9 cellular contexts compared by ENCODE assay signal in genomic region chr4:47510036-47510435, GRCh38. TPM values are rescaled to one million over a fixed set of nuclear protein-coding genes. Genes with fewer than 3 reads are reported as not detected.
DNase-seq lines count a peak whose midpoint lies in the region; ATAC-seq, FAIRE-seq and TF ChIP-seq lines count a peak whose summit lies in the region.
"Had no signal": no experiment of that assay in that cellular context is flagged by ENCODE, and none has a peak within 500 bp of the region (broad histone marks: within the 10 kb centered on the region; RNA-seq: fewer than 3 reads in every experiment).

No MANE protein-coding gene starts in this region.

- intact Hi-C loops in uterus (cut with DNase I; ENCODE audit: low total_unique reads) = no loop called here

- no peak overlapping the region for H3K4me3 ChIP-seq in keratinocyte (ENCODE audit: control insufficient read depth in 2 of 3, extremely low read depth in 1 of 3, insufficient read depth in 2 of 3, low read depth in 1 of 3, low read length in 3 of 3)
- no peak overlapping the region for H3K4me3 ChIP-seq in uterus

- no peaks in the 10 kb centered on the region for H4K20me1 ChIP-seq in keratinocyte (ENCODE audit: control insufficient read depth, extremely low read depth, insufficient read depth, low read length)

- ATAC-seq in GM21515 (IDR thresholded peaks at IDR 0.05; ENCODE audit: unreplicated experiment) (peak; percentile 24), HG03432 (IDR thresholded peaks at IDR 0.05; ENCODE audit: unreplicated experiment) (peak; percentile 25), GM19455 (IDR thresholded peaks at IDR 0.05; ENCODE audit: unreplicated experiment) (no peak)

- H3K9me3 ChIP-seq in keratinocyte (ENCODE audit: control insufficient read depth, low read depth, low read length) = no peaks in the 10 kb centered on the region
- H3K9me3 ChIP-seq in uterus = no peaks in the 10 kb centered on the region

- DNase-seq in keratinocyte (ENCODE audit: low read depth, low spot score) = no peak
- no peak for DNase-seq in uterus
- no peak for DNase-seq in DMS153 treated with DMSO at 0.1 percent for 48 hours (lab: John Stamatoyannopoulos, UW; ENCODE audit: unreplicated experiment)
- DNase-seq in RPMI8226 = no peak
- DNase-seq: NCI-H510A treated with DMSO at 0.1 percent for 48 hours had no signal

- TF ChIP-seq CTCF in keratinocyte (optimal IDR thresholded peaks at IDR 0.05 in 1 of 3, IDR thresholded peaks at IDR 0.05 in 1 of 3, conservative IDR thresholded peaks at IDR 0.05 in 1 of 3; ENCODE audit: extremely low read depth in 1 of 3, insufficient read depth in 2 of 3, low read length in 3 of 3) (no peak), uterus (IDR thresholded peaks at IDR 0.05) (no peak)

- H2AFZ ChIP-seq in keratinocyte (ENCODE audit: control insufficient read depth, low read length) = no peak overlapping the region

- H3K36me3 ChIP-seq in keratinocyte (ENCODE audit: control insufficient read depth in 2 of 2, extremely low read depth in 1 of 2, insufficient read depth in 2 of 2, low read length in 2 of 2) (peaks cover 7 to 10% of the 10 kb centered on the region in 2 experiments), uterus (no peaks in the 10 kb centered on the region)

- peak overlapping the region; percentile 20 for H3K27ac ChIP-seq in keratinocyte (ENCODE audit: control insufficient read depth, insufficient read depth, low read length)
- peak overlapping the region; percentile 45 to 66 for H3K27ac ChIP-seq in uterus

- dilution Hi-C loops in keratinocyte (cut with MboI; ENCODE audit: extremely low pct_ligation_motif_present, low sequenced_read_pairs) = no loop called here

- H3K4me1 ChIP-seq in keratinocyte (ENCODE audit: control insufficient read depth, extremely low read depth, insufficient read depth, low read length) = peaks cover 21% of the 10 kb centered on the region
- no peaks in the 10 kb centered on the region for H3K4me1 ChIP-seq in uterus

- H3K9ac ChIP-seq in keratinocyte (ENCODE audit: control insufficient read depth, extremely low read depth, insufficient read depth, low read length) = peak overlapping the region; percentile 20

- no peak for FAIRE-seq in keratinocyte (lab: Jason Lieb, UNC)
- FAIRE-seq: G401.6 had no signal

- H3K79me2 ChIP-seq in keratinocyte (ENCODE audit: control insufficient read depth, insufficient read depth, low read length) = peaks cover 18% of the 10 kb centered on the region

- H3K4me2 ChIP-seq in keratinocyte (ENCODE audit: control insufficient read depth, extremely low read depth, insufficient read depth, low read depth, low read length) = peak overlapping the region; percentile 29

- H3K27me3 ChIP-seq in keratinocyte (ENCODE audit: control insufficient read depth, extremely low read depth, insufficient read depth, low read length) (no peaks in the 10 kb centered on the region), uterus (no peaks in the 10 kb centered on the region)

- no peak for TF ChIP-seq POLR2A in uterus (IDR thresholded peaks at IDR 0.05)

- no peaks in the 10 kb centered on the region for H3K9me1 ChIP-seq in keratinocyte (ENCODE audit: control insufficient read depth, extremely low read depth, insufficient read depth, low read length)

RNA-seq across cellular contexts. Expression of gene ATP10D, which starts 25.0 kb away (rescaled TPM):
- polyA plus RNA-seq in keratinocyte = 51.2 to 116 TPM (median 97.3 TPM) in 3 replicates
- 24.5 TPM for polyA plus RNA-seq in keratinocyte (2011; ENCODE audit: low read depth)
- 14.4 and 34.5 TPM in 2 replicates for polyA plus RNA-seq in keratinocyte (2011; cell fraction: cytosol; rRNA removed)
- 136 and 160 TPM in 2 replicates for polyA plus RNA-seq in keratinocyte (2011; cell fraction: nucleus; rRNA removed)
- polyA plus RNA-seq in keratinocyte (2012; ENCODE audit: low replicate concordance) = 25.1 and 46.8 TPM in 2 replicates
- 274 to 455 TPM (median 398 TPM) in 3 replicates for polyA minus RNA-seq in keratinocyte
- polyA minus RNA-seq in keratinocyte (2011; cell fraction: cytosol; rRNA and poly(A)+ RNA removed) = 33.2 TPM
- polyA minus RNA-seq in keratinocyte (2011; cell fraction: nucleus; rRNA and poly(A)+ RNA removed) = 171 and 369 TPM in 2 replicates
- 10 to 100 TPM; 17.4 to 52.6 (median 27.3) TPM for total RNA-seq in uterus

RNA-seq across cellular contexts. Expression of gene COMMD8, which starts 46.5 kb away (rescaled TPM):
- polyA plus RNA-seq in keratinocyte = 19.0 to 38.6 TPM (median 20.5 TPM) in 3 replicates
- 7.6 TPM for polyA plus RNA-seq in keratinocyte (2011; ENCODE audit: low read depth)
- polyA plus RNA-seq in keratinocyte (2011; cell fraction: cytosol; rRNA removed) = 18.2 and 36.4 TPM in 2 replicates
- 6.9 and 13.2 TPM in 2 replicates for polyA plus RNA-seq in keratinocyte (2011; cell fraction: nucleus; rRNA removed)
- 17.2 and 24.5 TPM in 2 replicates for polyA plus RNA-seq in keratinocyte (2012; ENCODE audit: low replicate concordance)
- polyA minus RNA-seq in keratinocyte = 2.5 to 8.8 TPM in 2 of 3 replicates, not detected in the other
- 7.1 TPM for polyA minus RNA-seq in keratinocyte (2011; cell fraction: cytosol; rRNA and poly(A)+ RNA removed)
- 2.8 and 3.2 TPM in 2 replicates for polyA minus RNA-seq in keratinocyte (2011; cell fraction: nucleus; rRNA and poly(A)+ RNA removed)
- 10 to 100 TPM in 3 of 4 donors, 1 to 10 TPM in 1; 6.9 to 21.2 (median 15.0) TPM for total RNA-seq in uterus
